Comparison of ENCODE assay signal across 1 cellular context in the genomic region with DNA sequence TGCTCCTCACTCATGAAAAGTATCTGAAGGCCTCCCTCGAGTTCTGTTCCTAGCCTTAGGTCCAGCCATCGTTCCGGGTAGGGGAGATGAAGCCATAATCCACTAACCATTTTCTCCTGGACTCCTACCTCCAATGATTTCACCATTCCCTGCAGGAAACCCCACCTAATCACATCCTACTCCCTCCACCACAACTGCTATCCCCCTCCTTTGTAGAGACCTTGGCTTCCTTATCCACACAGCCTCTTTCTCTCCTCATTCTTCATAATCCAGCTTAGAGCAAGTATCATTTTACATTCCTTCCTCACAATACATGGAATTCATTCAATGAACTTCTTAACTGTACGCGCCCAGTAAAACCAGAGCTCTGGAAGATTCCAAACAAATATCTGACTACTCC.
TF ChIP-seq lines count a peak whose summit lies in the region.

No MANE protein-coding gene starts in this region.

TF ChIP-seq in K562, 482 proteins besides CTCF, POLR2A, EP300 and RAD21:
- peak; percentile 53 for TF ChIP-seq POLR2B (IDR thresholded peaks at IDR 0.05; ENCODE audit: low read depth, partially characterized antibody)
- no peak for TF ChIP-seq SOX6 (IDR thresholded peaks at IDR 0.05)
- TF ChIP-seq, protein P1, sequence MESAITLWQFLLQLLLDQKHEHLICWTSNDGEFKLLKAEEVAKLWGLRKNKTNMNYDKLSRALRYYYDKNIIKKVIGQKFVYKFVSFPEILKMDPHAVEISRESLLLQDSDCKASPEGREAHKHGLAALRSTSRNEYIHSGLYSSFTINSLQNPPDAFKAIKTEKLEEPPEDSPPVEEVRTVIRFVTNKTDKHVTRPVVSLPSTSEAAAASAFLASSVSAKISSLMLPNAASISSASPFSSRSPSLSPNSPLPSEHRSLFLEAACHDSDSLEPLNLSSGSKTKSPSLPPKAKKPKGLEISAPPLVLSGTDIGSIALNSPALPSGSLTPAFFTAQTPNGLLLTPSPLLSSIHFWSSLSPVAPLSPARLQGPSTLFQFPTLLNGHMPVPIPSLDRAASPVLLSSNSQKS (CRISPR knock-in tag; IDR thresholded peaks at IDR 0.05), result no peak
- TF ChIP-seq, protein P2, sequence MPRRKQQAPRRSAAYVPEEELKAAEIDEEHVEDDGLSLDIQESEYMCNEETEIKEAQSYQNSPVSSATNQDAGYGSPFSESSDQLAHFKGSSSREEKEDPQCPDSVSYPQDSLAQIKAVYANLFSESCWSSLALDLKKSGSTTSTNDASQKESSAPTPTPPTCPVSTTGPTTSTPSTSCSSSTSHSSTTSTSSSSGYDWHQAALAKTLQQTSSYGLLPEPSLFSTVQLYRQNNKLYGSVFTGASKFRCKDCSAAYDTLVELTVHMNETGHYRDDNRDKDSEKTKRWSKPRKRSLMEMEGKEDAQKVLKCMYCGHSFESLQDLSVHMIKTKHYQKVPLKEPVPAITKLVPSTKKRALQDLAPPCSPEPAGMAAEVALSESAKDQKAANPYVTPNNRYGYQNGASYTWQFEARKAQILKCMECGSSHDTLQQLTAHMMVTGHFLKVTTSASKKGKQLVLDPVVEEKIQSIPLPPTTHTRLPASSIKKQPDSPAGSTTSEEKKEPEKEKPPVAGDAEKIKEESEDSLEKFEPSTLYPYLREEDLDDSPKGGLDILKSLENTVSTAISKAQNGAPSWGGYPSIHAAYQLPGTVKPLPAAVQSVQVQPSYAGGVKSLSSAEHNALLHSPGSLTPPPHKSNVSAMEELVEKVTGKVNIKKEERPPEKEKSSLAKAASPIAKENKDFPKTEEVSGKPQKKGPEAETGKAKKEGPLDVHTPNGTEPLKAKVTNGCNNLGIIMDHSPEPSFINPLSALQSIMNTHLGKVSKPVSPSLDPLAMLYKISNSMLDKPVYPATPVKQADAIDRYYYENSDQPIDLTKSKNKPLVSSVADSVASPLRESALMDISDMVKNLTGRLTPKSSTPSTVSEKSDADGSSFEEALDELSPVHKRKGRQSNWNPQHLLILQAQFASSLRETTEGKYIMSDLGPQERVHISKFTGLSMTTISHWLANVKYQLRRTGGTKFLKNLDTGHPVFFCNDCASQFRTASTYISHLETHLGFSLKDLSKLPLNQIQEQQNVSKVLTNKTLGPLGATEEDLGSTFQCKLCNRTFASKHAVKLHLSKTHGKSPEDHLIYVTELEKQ (CRISPR knock-in tag; IDR thresholded peaks at IDR 0.05), result no peak
- TF ChIP-seq, protein P3, sequence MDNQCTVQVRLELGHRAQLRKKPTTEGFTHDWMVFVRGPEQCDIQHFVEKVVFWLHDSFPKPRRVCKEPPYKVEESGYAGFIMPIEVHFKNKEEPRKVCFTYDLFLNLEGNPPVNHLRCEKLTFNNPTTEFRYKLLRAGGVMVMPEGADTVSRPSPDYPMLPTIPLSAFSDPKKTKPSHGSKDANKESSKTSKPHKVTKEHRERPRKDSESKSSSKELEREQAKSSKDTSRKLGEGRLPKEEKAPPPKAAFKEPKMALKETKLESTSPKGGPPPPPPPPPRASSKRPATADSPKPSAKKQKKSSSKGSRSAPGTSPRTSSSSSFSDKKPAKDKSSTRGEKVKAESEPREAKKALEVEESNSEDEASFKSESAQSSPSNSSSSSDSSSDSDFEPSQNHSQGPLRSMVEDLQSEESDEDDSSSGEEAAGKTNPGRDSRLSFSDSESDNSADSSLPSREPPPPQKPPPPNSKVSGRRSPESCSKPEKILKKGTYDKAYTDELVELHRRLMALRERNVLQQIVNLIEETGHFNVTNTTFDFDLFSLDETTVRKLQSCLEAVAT (IDR thresholded peaks at IDR 0.05), result 0 out of 4 replicates have a peak, but pooled peaks of 1 of the 2 experiments have one; percentile 38
- TF ChIP-seq, protein P4, sequence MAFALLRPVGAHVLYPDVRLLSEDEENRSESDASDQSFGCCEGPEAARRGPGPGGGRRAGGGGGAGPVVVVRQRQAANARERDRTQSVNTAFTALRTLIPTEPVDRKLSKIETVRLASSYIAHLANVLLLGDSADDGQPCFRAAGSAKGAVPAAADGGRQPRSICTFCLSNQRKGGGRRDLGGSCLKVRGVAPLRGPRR (CRISPR knock-in tag; IDR thresholded peaks at IDR 0.05), result 0 out of 2 replicates have a peak, but pooled peaks have one; percentile 25
- TF ChIP-seq, protein P5, sequence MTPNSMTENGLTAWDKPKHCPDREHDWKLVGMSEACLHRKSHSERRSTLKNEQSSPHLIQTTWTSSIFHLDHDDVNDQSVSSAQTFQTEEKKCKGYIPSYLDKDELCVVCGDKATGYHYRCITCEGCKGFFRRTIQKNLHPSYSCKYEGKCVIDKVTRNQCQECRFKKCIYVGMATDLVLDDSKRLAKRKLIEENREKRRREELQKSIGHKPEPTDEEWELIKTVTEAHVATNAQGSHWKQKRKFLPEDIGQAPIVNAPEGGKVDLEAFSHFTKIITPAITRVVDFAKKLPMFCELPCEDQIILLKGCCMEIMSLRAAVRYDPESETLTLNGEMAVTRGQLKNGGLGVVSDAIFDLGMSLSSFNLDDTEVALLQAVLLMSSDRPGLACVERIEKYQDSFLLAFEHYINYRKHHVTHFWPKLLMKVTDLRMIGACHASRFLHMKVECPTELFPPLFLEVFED (CRISPR knock-in tag; conservative IDR thresholded peaks at IDR 0.05), result 0 out of 2 replicates have a peak, but pooled peaks have one; percentile 38
- 0 out of 2 replicates have a peak, but pooled peaks have one; percentile 12 for TF ChIP-seq POLR2G (IDR thresholded peaks at IDR 0.05; ENCODE audit: low read depth, low read length)
- TF ChIP-seq ZNF561 (CRISPR knock-in tag; conservative IDR thresholded peaks at IDR 0.05), result no peak
- TF ChIP-seq HDGF (IDR thresholded peaks at IDR 0.05), result 0 out of 2 replicates have a peak, but pooled peaks have one; percentile 34
- TF ChIP-seq SUPT5H (IDR thresholded peaks at IDR 0.05), result peak; percentile 76
- TF ChIP-seq, protein P6, sequence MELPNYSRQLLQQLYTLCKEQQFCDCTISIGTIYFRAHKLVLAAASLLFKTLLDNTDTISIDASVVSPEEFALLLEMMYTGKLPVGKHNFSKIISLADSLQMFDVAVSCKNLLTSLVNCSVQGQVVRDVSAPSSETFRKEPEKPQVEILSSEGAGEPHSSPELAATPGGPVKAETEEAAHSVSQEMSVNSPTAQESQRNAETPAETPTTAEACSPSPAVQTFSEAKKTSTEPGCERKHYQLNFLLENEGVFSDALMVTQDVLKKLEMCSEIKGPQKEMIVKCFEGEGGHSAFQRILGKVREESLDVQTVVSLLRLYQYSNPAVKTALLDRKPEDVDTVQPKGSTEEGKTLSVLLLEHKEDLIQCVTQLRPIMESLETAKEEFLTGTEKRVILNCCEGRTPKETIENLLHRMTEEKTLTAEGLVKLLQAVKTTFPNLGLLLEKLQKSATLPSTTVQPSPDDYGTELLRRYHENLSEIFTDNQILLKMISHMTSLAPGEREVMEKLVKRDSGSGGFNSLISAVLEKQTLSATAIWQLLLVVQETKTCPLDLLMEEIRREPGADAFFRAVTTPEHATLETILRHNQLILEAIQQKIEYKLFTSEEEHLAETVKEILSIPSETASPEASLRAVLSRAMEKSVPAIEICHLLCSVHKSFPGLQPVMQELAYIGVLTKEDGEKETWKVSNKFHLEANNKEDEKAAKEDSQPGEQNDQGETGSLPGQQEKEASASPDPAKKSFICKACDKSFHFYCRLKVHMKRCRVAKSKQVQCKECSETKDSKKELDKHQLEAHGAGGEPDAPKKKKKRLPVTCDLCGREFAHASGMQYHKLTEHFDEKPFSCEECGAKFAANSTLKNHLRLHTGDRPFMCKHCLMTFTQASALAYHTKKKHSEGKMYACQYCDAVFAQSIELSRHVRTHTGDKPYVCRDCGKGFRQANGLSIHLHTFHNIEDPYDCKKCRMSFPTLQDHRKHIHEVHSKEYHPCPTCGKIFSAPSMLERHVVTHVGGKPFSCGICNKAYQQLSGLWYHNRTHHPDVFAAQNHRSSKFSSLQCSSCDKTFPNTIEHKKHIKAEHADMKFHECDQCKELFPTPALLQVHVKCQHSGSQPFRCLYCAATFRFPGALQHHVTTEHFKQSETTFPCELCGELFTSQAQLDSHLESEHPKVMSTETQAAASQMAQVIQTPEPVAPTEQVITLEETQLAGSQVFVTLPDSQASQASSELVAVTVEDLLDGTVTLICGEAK (IDR thresholded peaks at IDR 0.05), result no peak
- TF ChIP-seq, protein P6 (CRISPR knock-in tag; IDR thresholded peaks at IDR 0.05), result no peak
- TF ChIP-seq, protein P7, sequence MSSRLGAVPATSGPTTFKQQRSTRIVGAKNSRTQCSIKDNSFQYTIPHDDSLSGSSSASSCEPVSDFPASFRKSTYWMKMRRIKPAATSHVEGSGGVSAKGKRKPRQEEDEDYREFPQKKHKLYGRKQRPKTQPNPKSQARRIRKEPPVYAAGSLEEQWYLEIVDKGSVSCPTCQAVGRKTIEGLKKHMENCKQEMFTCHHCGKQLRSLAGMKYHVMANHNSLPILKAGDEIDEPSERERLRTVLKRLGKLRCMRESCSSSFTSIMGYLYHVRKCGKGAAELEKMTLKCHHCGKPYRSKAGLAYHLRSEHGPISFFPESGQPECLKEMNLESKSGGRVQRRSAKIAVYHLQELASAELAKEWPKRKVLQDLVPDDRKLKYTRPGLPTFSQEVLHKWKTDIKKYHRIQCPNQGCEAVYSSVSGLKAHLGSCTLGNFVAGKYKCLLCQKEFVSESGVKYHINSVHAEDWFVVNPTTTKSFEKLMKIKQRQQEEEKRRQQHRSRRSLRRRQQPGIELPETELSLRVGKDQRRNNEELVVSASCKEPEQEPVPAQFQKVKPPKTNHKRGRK (tag; IDR thresholded peaks at IDR 0.05), result no peak
- peak; percentile 3; the same call in 1 of the 2 replicates for TF ChIP-seq STAT5A (IDR thresholded peaks at IDR 0.05; ENCODE audit: borderline replicate concordance, low read length)
TF ChIP-seq in K562: peak in this region for 8.
